32 cellular contexts compared by ENCODE assay signal in the genomic region with DNA sequence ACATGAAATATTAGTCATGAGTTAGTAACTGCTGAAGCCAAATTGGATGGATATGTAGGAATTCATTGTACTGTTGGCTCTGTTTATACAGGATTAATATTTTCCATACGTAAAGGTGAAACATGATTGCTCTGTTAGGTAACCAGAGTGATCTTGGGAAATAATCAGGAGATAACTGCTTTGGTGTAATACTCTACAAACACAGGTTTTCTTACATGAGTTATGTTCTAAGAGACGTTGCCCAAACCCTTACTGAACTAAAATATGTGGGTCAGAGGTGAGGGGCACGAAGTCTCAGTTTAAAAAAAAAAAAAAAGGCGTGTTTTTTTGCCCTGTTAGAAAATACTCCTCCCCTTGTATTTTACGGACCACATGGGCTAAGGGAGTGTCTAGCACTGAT. TPM values are rescaled to one million over a fixed set of nuclear protein-coding genes. Genes with fewer than 3 reads are reported as not detected.
DNase-seq lines count a peak whose midpoint lies in the region; ATAC-seq, FAIRE-seq and TF ChIP-seq lines count a peak whose summit lies in the region.
"Had no signal": no experiment of that assay in that cellular context is flagged by ENCODE, and none has a peak within 500 bp of the region (broad histone marks: within the 10 kb centered on the region; RNA-seq: fewer than 3 reads in every experiment).

No MANE protein-coding gene starts in this region.

- H3K4me2 ChIP-seq in A549 (peak overlapping the region; percentile 23; the same call in 1 of the 3 replicates), HepG2 (ENCODE audit: low read depth, low read length) (peak overlapping the region; percentile 13; the same call in 1 of the 2 replicates)
- H3K4me2 ChIP-seq: BLaER1 had no signal

- TF ChIP-seq EP300 in A549 (IDR thresholded peaks at IDR 0.05) (no peak), HepG2 (IDR thresholded peaks at IDR 0.05; ENCODE audit: low read depth in 2 of 2, low read length in 2 of 2) (peak in 1 of 2 experiments; percentile 62; a peak in 1 of 4 replicates), HepG2 (CRISPR knock-in tag; IDR thresholded peaks at IDR 0.05; ENCODE audit: borderline replicate concordance) (no peak; the same call in 1 of the 2 replicates)

- peaks cover 76% of the 10 kb centered on the region for H3K36me3 ChIP-seq in CD4-positive, alpha-beta memory T cell (ENCODE audit: insufficient read depth, low read length)
- peaks cover 25 to 67% of the 10 kb centered on the region in 2 experiments for H3K36me3 ChIP-seq in HepG2 (replicated peaks in 1 of 2; ENCODE audit: control insufficient read depth in 1 of 2, insufficient read depth in 2 of 2, low read length in 2 of 2)

- H3K4me1 ChIP-seq in A549 (peaks cover 51% of the 10 kb centered on the region), HepG2 (ENCODE audit: insufficient read depth, low read length) (peaks cover 54% of the 10 kb centered on the region)
- peaks cover 52% of the 10 kb centered on the region for H3K4me1 ChIP-seq in CD4-positive, alpha-beta memory T cell (ENCODE audit: insufficient read depth, low read length)

- no peak; a peak in 2 of 6 replicates for ATAC-seq in A549
- ATAC-seq in T-helper 17 cell: no peak
- ATAC-seq in HepG2: peak; percentile 62
- ATAC-seq: left colon; stimulated activated memory B cell treated with anti-CD40 and anti-IgM and Interleukin-4, amounts not matched to agents 10 μg/mL and 1 μg/mL and 100 μg/mL, for 72 hours; upper lobe of right lung had no signal

- peaks cover 54 to 92% of the 10 kb centered on the region in 2 donors for H3K36me3 Mint-ChIP-seq in CD4-positive, alpha-beta memory T cell
- H3K36me3 Mint-ChIP-seq in T-helper 17 cell (ENCODE audit: low read depth): peaks cover 7% of the 10 kb centered on the region

- WGBS in A549 (ENCODE audit: missing lambda C conversion rate): 66% methylated on average over 5 of the region's 5 CpGs
- 38% methylated on average over 5 of the region's 5 CpGs for WGBS in HepG2 (ENCODE audit: low lambda C conversion rate)

- TF ChIP-seq CTCF in A549 (IDR thresholded peaks at IDR 0.05): no peak
- no peak for TF ChIP-seq CTCF in HepG2 (CRISPR knock-in tag; IDR thresholded peaks at IDR 0.05)

- CTCF ChIA-PET in A549 (lab: Yijun Ruan, JAX): no interaction called here
- CTCF ChIA-PET in CD4-positive, alpha-beta memory T cell (lab: Charles Lee; ENCODE audit: partially characterized antibody): no interaction called here
- CTCF ChIA-PET in HepG2 (lab: Yijun Ruan, JAX; ENCODE audit: low intra/inter-chr PET ratio, low total read pairs): no interaction called here

- no peaks in the 10 kb centered on the region for H3K9me3 ChIP-seq in A549
- H3K9me3 ChIP-seq in CD4-positive, alpha-beta memory T cell (ENCODE audit: control insufficient read depth in 1 of 2, low read length in 2 of 2): no peaks in the 10 kb centered on the region
- H3K9me3 ChIP-seq in T-helper 17 cell (ENCODE audit: control insufficient read depth, low read length, poor library complexity, severe bottlenecking): no peaks in the 10 kb centered on the region
- H3K9me3 ChIP-seq in HepG2 (ENCODE audit: low read length): no peaks in the 10 kb centered on the region
- H3K9me3 ChIP-seq: ascending aorta, BLaER1, colonic mucosa, neutrophil, suprapubic skin, upper lobe of right lung had no signal

- no peak for DNase-seq in A549 (ENCODE audit: low read depth in 1 of 2, low spot score in 1 of 2)
- no peak for DNase-seq in CD4-positive, alpha-beta memory T cell
- DNase-seq in T-helper 17 cell: no peak
- DNase-seq in HepG2 (ENCODE audit: low spot score): peak; percentile 71
- no peak for DNase-seq in activated CD8-positive, alpha-beta memory T cell treated with anti-CD3 and anti-CD28 coated beads for 24 hours
- DNase-seq in NCI-H2196 treated with DMSO at 0.1 percent for 48 hours (lab: John Stamatoyannopoulos, UW; ENCODE audit: unreplicated experiment): no peak
- no peak for DNase-seq in NCI-H2171 treated with DMSO at 0.1 percent for 48 hours (lab: John Stamatoyannopoulos, UW)
- no peak for DNase-seq in urothelium cell line (ENCODE audit: low spot score)
- DNase-seq: activated CD4-positive, alpha-beta T cell treated with anti-CD3 and anti-CD28 coated beads for 1 hour; activated naive CD8-positive, alpha-beta T cell treated with anti-CD3 and anti-CD28 coated beads, Interleukin-2, amount 10 ng/mL, durations not matched to agents 7 days and 5 days; colonic mucosa; DMS79 treated with DMSO at 0.1 percent for 48 hours; effector CD8-positive, alpha-beta T cell; GF-D8; GM23248; IMR-90; left colon; mesendoderm; NCI-H1048; NCI-H2107; NCI-H446; NCI-H774; SHP77 treated with DMSO at 0.1 percent for 48 hours; stimulated activated CD4-positive, alpha-beta T cell treated with anti-CD3 and anti-CD28 coated beads, Interleukin-15, amount 100 ng/mL, for 24 hours; upper lobe of right lung had no signal

- POLR2A ChIA-PET in A549 (lab: Yijun Ruan, JAX): interaction anchor here (2.6 kb wide), 1 partner anchor 7 kb away, joined by 21 read pairs; a partner anchor contains a TSS
- POLR2A ChIA-PET in CD4-positive, alpha-beta memory T cell (lab: Charles Lee; ENCODE audit: partially characterized antibody): interaction anchor here (3.0 kb wide), 1 partner anchor 7 kb away, joined by 30 read pairs; a partner anchor contains a TSS
- POLR2A ChIA-PET in HepG2 (lab: Yijun Ruan, JAX): no interaction called here

- H3K4me1 Mint-ChIP-seq in CD4-positive, alpha-beta memory T cell: peaks cover 34 to 66% (median 50%) of the 10 kb centered on the region in 4 donors
- H3K4me1 Mint-ChIP-seq in T-helper 17 cell: peaks cover 35% of the 10 kb centered on the region

- TF ChIP-seq RAD21 in A549 (conservative IDR thresholded peaks at IDR 0.05 in 1 of 2, IDR thresholded peaks at IDR 0.05 in 1 of 2): no peak
- no peak for TF ChIP-seq RAD21 in HepG2 (CRISPR knock-in tag; IDR thresholded peaks at IDR 0.05)

- peaks cover 68% of the 10 kb centered on the region for H3K79me2 ChIP-seq in HepG2 (ENCODE audit: insufficient read depth, low read length)

- H3K27ac Mint-ChIP-seq in CD4-positive, alpha-beta memory T cell: peak overlapping the region in 5 of 7 donors; percentile 0 to 29 (median 9)
- H3K27ac Mint-ChIP-seq in T-helper 17 cell: no peak overlapping the region
- H3K27ac Mint-ChIP-seq: activated naive CD8-positive, alpha-beta T cell treated with anti-CD3 and anti-CD28 coated beads, Interleukin-2, amount 10 ng/mL, durations not matched to agents 7 days and 5 days; stimulated activated memory B cell treated with anti-CD40 and anti-IgM and Interleukin-4, amounts not matched to agents 10 μg/mL and 1 μg/mL and 100 μg/mL, for 72 hours had no signal

- H3K27ac ChIP-seq in A549 (no peak overlapping the region), HepG2 (ENCODE audit: extremely low read length, insufficient read depth, low read length) (peak overlapping the region; percentile 49)
- no peak overlapping the region for H3K27ac ChIP-seq in CD4-positive, alpha-beta memory T cell (ENCODE audit: low read depth, low read length)
- H3K27ac ChIP-seq: ascending aorta, BLaER1, cardiac muscle cell, colonic mucosa, GM23248, neutrophil, suprapubic skin, upper lobe of right lung had no signal

- no peak for TF ChIP-seq POLR2A in A549 (IDR thresholded peaks at IDR 0.05; ENCODE audit: low read length)
- no peak for TF ChIP-seq POLR2A in HepG2 (IDR thresholded peaks at IDR 0.05; ENCODE audit: insufficient read depth in 1 of 2, low read depth in 2 of 2, low read length in 2 of 2)

- no peak for FAIRE-seq in A549 (lab: Jason Lieb, UNC)
- peak; percentile 18 for FAIRE-seq in HepG2 (lab: Jason Lieb, UNC)
- FAIRE-seq in urothelium cell line (lab: Jason Lieb, UNC): no peak
- FAIRE-seq: RCC 7860 had no signal

- no peak overlapping the region for H3K4me3 Mint-ChIP-seq in CD4-positive, alpha-beta memory T cell
- peak overlapping the region; percentile 31 for H3K4me3 Mint-ChIP-seq in T-helper 17 cell
- H3K4me3 Mint-ChIP-seq: activated naive CD8-positive, alpha-beta T cell treated with anti-CD3 and anti-CD28 coated beads, Interleukin-2, amount 10 ng/mL, durations not matched to agents 7 days and 5 days; stimulated activated memory B cell treated with anti-CD40 and anti-IgM and Interleukin-4, amounts not matched to agents 10 μg/mL and 1 μg/mL and 100 μg/mL, for 72 hours had no signal

- intact Hi-C loops in CD4-positive, alpha-beta memory T cell (cut with micrococcal nuclease): no loop called here
- intact Hi-C loops in HepG2 (cut with micrococcal nuclease; ENCODE audit: unreplicated experiment): no loop called here

- BruUV-seq in HepG2 (replicated peaks; lab: Mats Ljungman, UMichigan): no TSS peak

- H3K9me3 Mint-ChIP-seq in CD4-positive, alpha-beta memory T cell: no peaks in the 10 kb centered on the region
- H3K9me3 Mint-ChIP-seq: activated naive CD8-positive, alpha-beta T cell treated with anti-CD3 and anti-CD28 coated beads, Interleukin-2, amount 10 ng/mL, durations not matched to agents 7 days and 5 days; stimulated activated memory B cell treated with anti-CD40 and anti-IgM and Interleukin-4, amounts not matched to agents 10 μg/mL and 1 μg/mL and 100 μg/mL, for 72 hours had no signal

- in situ Hi-C loops in HepG2 (cut with HindIII; ENCODE audit: extremely low pct_ligation_motif_present, low pct_unique_long_range_greater_than_20kb): no loop called here

- H3K4me3 ChIP-seq in A549: no peak overlapping the region
- H3K4me3 ChIP-seq in CD4-positive, alpha-beta memory T cell (ENCODE audit: low read length in 2 of 2): no peak overlapping the region
- no peak overlapping the region for H3K4me3 ChIP-seq in HepG2 (replicated peaks in 1 of 3; ENCODE audit: insufficient read depth in 1 of 3, low read depth in 2 of 3, low read length in 3 of 3)
- H3K4me3 ChIP-seq: ascending aorta, BLaER1, cardiac muscle cell, colonic mucosa, GM23248, suprapubic skin, upper lobe of right lung had no signal

- no peak overlapping the region for H2AFZ ChIP-seq in HepG2 (ENCODE audit: low read length)
- H2AFZ ChIP-seq: GM23248 had no signal

- H3K27me3 Mint-ChIP-seq in CD4-positive, alpha-beta memory T cell: no peaks in the 10 kb centered on the region
- no peaks in the 10 kb centered on the region for H3K27me3 Mint-ChIP-seq in T-helper 17 cell
- H3K27me3 Mint-ChIP-seq: activated naive CD8-positive, alpha-beta T cell treated with anti-CD3 and anti-CD28 coated beads, Interleukin-2, amount 10 ng/mL, durations not matched to agents 7 days and 5 days; stimulated activated memory B cell treated with anti-CD40 and anti-IgM and Interleukin-4, amounts not matched to agents 10 μg/mL and 1 μg/mL and 100 μg/mL, for 72 hours had no signal

- H3K9ac ChIP-seq in HepG2 (ENCODE audit: insufficient read depth, low read depth, low read length): no peak overlapping the region
- H3K9ac ChIP-seq: BLaER1, GM23248 had no signal

- peaks cover 52% of the 10 kb centered on the region for H4K20me1 ChIP-seq in HepG2 (ENCODE audit: insufficient read depth, low read length)

- no peaks in the 10 kb centered on the region for H3K27me3 ChIP-seq in CD4-positive, alpha-beta memory T cell (ENCODE audit: insufficient read depth, low read length)
- no peaks in the 10 kb centered on the region for H3K27me3 ChIP-seq in HepG2 (ENCODE audit: control insufficient read depth in 1 of 2, insufficient read depth in 2 of 2, low read length in 2 of 2)
- H3K27me3 ChIP-seq: ascending aorta, BLaER1, cardiac muscle cell, colonic mucosa, neutrophil, suprapubic skin, upper lobe of right lung had no signal

RNA-seq across cellular contexts. Expression of a gene that starts 7.8 kb away (rescaled TPM):
- polyA plus RNA-seq in A549 (2011; rRNA removed) (241 and 258 TPM in 2 replicates), A549 (2017; fragmentation: RNase III; extraction: RNeasy Plus Mini Kit Qiagen cat#74134 plus additional on column Dnase treatment) (357 to 421 TPM (median 410 TPM) in 3 replicates), HepG2 (2011; rRNA removed) (95.9 and 102 TPM in 2 replicates)
- 107 and 140 TPM in 2 replicates for polyA plus RNA-seq in A549 (2012; cell fraction: cytosol; rRNA removed)
- 48.1 and 57.9 TPM in 2 replicates for polyA plus RNA-seq in A549 (2012; cell fraction: nucleus; rRNA removed)
- polyA minus RNA-seq in A549 (2011; rRNA and poly(A)+ RNA removed): 117 and 130 TPM in 2 replicates
- 10 to 100 TPM; 79.8 to 84.4 TPM for total RNA-seq in CD4-positive, alpha-beta memory T cell
- polyA plus RNA-seq in CD4-positive, alpha-beta memory T cell: 100 to 1,000 TPM in 1 of 2 donors, 10 to 100 TPM in 1; 80.4 to 122 TPM
- total RNA-seq in T-helper 17 cell (100 to 1,000 TPM; 216 to 292 TPM), HepG2 (2016; rRNA removed; fragmentation: Illumina TruSeq; extraction: Trizol) (306 and 476 TPM in 2 replicates)
- total RNA-seq in HepG2 (2016; cell fraction: cytosol; rRNA removed; fragmentation: Illumina TruSeq; extraction: Trizol; ENCODE audit: low read depth): 42.9 and 56.4 TPM in 2 replicates
- 309 and 474 TPM in 2 replicates for total RNA-seq in HepG2 (2016; cell fraction: insoluble cytoplasmic fraction; rRNA removed; fragmentation: Illumina TruSeq; extraction: Trizol)
- total RNA-seq in HepG2 (2016; cell fraction: membrane; rRNA removed; fragmentation: Illumina TruSeq; extraction: Trizol): 79.1 and 92.3 TPM in 2 replicates
- total RNA-seq in HepG2 (2016; cell fraction: nucleus; rRNA removed; fragmentation: Illumina TruSeq; extraction: Trizol): 126 TPM in 2 replicates
- 43.2 and 82.0 TPM in 2 replicates for polyA plus RNA-seq in HepG2 (2011; cell fraction: cytosol; rRNA removed)
- polyA plus RNA-seq in HepG2 (2011; cell fraction: nucleus; rRNA removed): 19.9 and 31.3 TPM in 2 replicates
- polyA plus RNA-seq in HepG2 (2012): 102 and 153 TPM in 2 replicates
- polyA plus RNA-seq in HepG2 (2016; cell fraction: cytosol; fragmentation: Illumina TruSeq; extraction: Trizol; ENCODE audit: low read depth): 26.1 and 28.0 TPM in 2 replicates
- 484 and 519 TPM in 2 replicates for polyA plus RNA-seq in HepG2 (2016; cell fraction: insoluble cytoplasmic fraction; fragmentation: Illumina TruSeq; extraction: Trizol; ENCODE audit: low read depth)
- polyA plus RNA-seq in HepG2 (2016; cell fraction: membrane; fragmentation: Illumina TruSeq; extraction: Trizol; ENCODE audit: low read depth): 42.3 and 49.5 TPM in 2 replicates
- 166 and 181 TPM in 2 replicates for polyA plus RNA-seq in HepG2 (2016; cell fraction: nucleus; fragmentation: Illumina TruSeq; extraction: Trizol; ENCODE audit: insufficient read depth, low read depth)
- 73.7 and 236 TPM in 2 replicates for polyA minus RNA-seq in HepG2 (2011; rRNA and poly(A)+ RNA removed; ENCODE audit: low replicate concordance)
- polyA minus RNA-seq in HepG2 (2011; cell fraction: cytosol; rRNA and poly(A)+ RNA removed): 80.4 and 96.1 TPM in 2 replicates
- polyA minus RNA-seq in HepG2 (2011; cell fraction: nucleus; rRNA and poly(A)+ RNA removed): 51.5 and 96.6 TPM in 2 replicates

RNA-seq across cellular contexts. Expression of a gene that starts 31.4 kb away (rescaled TPM):
- polyA plus RNA-seq in A549 (2011; rRNA removed) (51.1 and 69.6 TPM in 2 replicates), A549 (2017; fragmentation: RNase III; extraction: RNeasy Plus Mini Kit Qiagen cat#74134 plus additional on column Dnase treatment) (47.0 to 54.1 TPM (median 47.7 TPM) in 3 replicates), HepG2 (2011; rRNA removed) (22.4 and 23.1 TPM in 2 replicates)
- polyA plus RNA-seq in A549 (2012; cell fraction: cytosol; rRNA removed): 20.9 and 21.6 TPM in 2 replicates
- polyA plus RNA-seq in A549 (2012; cell fraction: nucleus; rRNA removed): 10.7 and 22.0 TPM in 2 replicates
- 25.0 and 28.5 TPM in 2 replicates for polyA minus RNA-seq in A549 (2011; rRNA and poly(A)+ RNA removed)
- total RNA-seq in CD4-positive, alpha-beta memory T cell: 10 to 100 TPM; 26.3 to 28.1 TPM
- 10 to 100 TPM; 27.8 to 35.7 TPM for polyA plus RNA-seq in CD4-positive, alpha-beta memory T cell
- total RNA-seq in T-helper 17 cell (10 to 100 TPM; 19.2 to 20.3 TPM), HepG2 (2016; rRNA removed; fragmentation: Illumina TruSeq; extraction: Trizol) (44.9 and 54.0 TPM in 2 replicates)
- 13.8 and 14.5 TPM in 2 replicates for total RNA-seq in HepG2 (2016; cell fraction: cytosol; rRNA removed; fragmentation: Illumina TruSeq; extraction: Trizol; ENCODE audit: low read depth)
- total RNA-seq in HepG2 (2016; cell fraction: insoluble cytoplasmic fraction; rRNA removed; fragmentation: Illumina TruSeq; extraction: Trizol): 42.9 and 56.1 TPM in 2 replicates
- total RNA-seq in HepG2 (2016; cell fraction: membrane; rRNA removed; fragmentation: Illumina TruSeq; extraction: Trizol): 24.3 and 24.9 TPM in 2 replicates
- 26.7 and 27.1 TPM in 2 replicates for total RNA-seq in HepG2 (2016; cell fraction: nucleus; rRNA removed; fragmentation: Illumina TruSeq; extraction: Trizol)
- 13.4 and 19.6 TPM in 2 replicates for polyA plus RNA-seq in HepG2 (2011; cell fraction: cytosol; rRNA removed)
- 14.2 and 19.9 TPM in 2 replicates for polyA plus RNA-seq in HepG2 (2011; cell fraction: nucleus; rRNA removed)
- polyA plus RNA-seq in HepG2 (2012): 27.9 and 33.6 TPM in 2 replicates
- polyA plus RNA-seq in HepG2 (2016; cell fraction: cytosol; fragmentation: Illumina TruSeq; extraction: Trizol; ENCODE audit: low read depth): 10.1 and 11.8 TPM in 2 replicates
- 53.4 and 56.9 TPM in 2 replicates for polyA plus RNA-seq in HepG2 (2016; cell fraction: insoluble cytoplasmic fraction; fragmentation: Illumina TruSeq; extraction: Trizol; ENCODE audit: low read depth)
- polyA plus RNA-seq in HepG2 (2016; cell fraction: membrane; fragmentation: Illumina TruSeq; extraction: Trizol; ENCODE audit: low read depth): 20.0 and 20.3 TPM in 2 replicates
- 42.2 and 47.7 TPM in 2 replicates for polyA plus RNA-seq in HepG2 (2016; cell fraction: nucleus; fragmentation: Illumina TruSeq; extraction: Trizol; ENCODE audit: insufficient read depth, low read depth)
- 14.2 and 29.7 TPM in 2 replicates for polyA minus RNA-seq in HepG2 (2011; rRNA and poly(A)+ RNA removed; ENCODE audit: low replicate concordance)
- 7.2 and 11.6 TPM in 2 replicates for polyA minus RNA-seq in HepG2 (2011; cell fraction: cytosol; rRNA and poly(A)+ RNA removed)
- polyA minus RNA-seq in HepG2 (2011; cell fraction: nucleus; rRNA and poly(A)+ RNA removed): 34.4 and 47.7 TPM in 2 replicates

RNA-seq across cellular contexts. Expression of a gene that starts 43.6 kb away (rescaled TPM):
- polyA plus RNA-seq in A549 (2011; rRNA removed) (25.3 and 26.0 TPM in 2 replicates), A549 (2017; fragmentation: RNase III; extraction: RNeasy Plus Mini Kit Qiagen cat#74134 plus additional on column Dnase treatment) (25.0 to 26.5 TPM (median 25.6 TPM) in 3 replicates), HepG2 (2011; rRNA removed) (12.4 and 12.9 TPM in 2 replicates)
- polyA plus RNA-seq in A549 (2012; cell fraction: cytosol; rRNA removed): 8.5 and 10.5 TPM in 2 replicates
- 4.8 and 6.9 TPM in 2 replicates for polyA plus RNA-seq in A549 (2012; cell fraction: nucleus; rRNA removed)
- polyA minus RNA-seq in A549 (2011; rRNA and poly(A)+ RNA removed): 17.4 and 18.3 TPM in 2 replicates
- 10 to 100 TPM; 30.9 to 31.6 TPM for total RNA-seq in CD4-positive, alpha-beta memory T cell
- polyA plus RNA-seq in CD4-positive, alpha-beta memory T cell: 10 to 100 TPM; 21.8 to 33.0 TPM
- total RNA-seq in T-helper 17 cell (10 to 100 TPM; 20.6 to 21.2 TPM), HepG2 (2016; rRNA removed; fragmentation: Illumina TruSeq; extraction: Trizol) (36.6 and 51.5 TPM in 2 replicates)
- 3.1 and 3.9 TPM in 2 replicates for total RNA-seq in HepG2 (2016; cell fraction: cytosol; rRNA removed; fragmentation: Illumina TruSeq; extraction: Trizol; ENCODE audit: low read depth)
- total RNA-seq in HepG2 (2016; cell fraction: insoluble cytoplasmic fraction; rRNA removed; fragmentation: Illumina TruSeq; extraction: Trizol): 36.2 and 50.8 TPM in 2 replicates
- 8.5 and 9.5 TPM in 2 replicates for total RNA-seq in HepG2 (2016; cell fraction: membrane; rRNA removed; fragmentation: Illumina TruSeq; extraction: Trizol)
- total RNA-seq in HepG2 (2016; cell fraction: nucleus; rRNA removed; fragmentation: Illumina TruSeq; extraction: Trizol): 17.2 and 19.0 TPM in 2 replicates
- polyA plus RNA-seq in HepG2 (2011; cell fraction: cytosol; rRNA removed): 7.3 and 9.6 TPM in 2 replicates
- 4.2 and 5.2 TPM in 2 replicates for polyA plus RNA-seq in HepG2 (2011; cell fraction: nucleus; rRNA removed)
- polyA plus RNA-seq in HepG2 (2012): 10.5 and 14.2 TPM in 2 replicates
- 1.4 and 1.8 TPM in 2 replicates for polyA plus RNA-seq in HepG2 (2016; cell fraction: cytosol; fragmentation: Illumina TruSeq; extraction: Trizol; ENCODE audit: low read depth)
- polyA plus RNA-seq in HepG2 (2016; cell fraction: insoluble cytoplasmic fraction; fragmentation: Illumina TruSeq; extraction: Trizol; ENCODE audit: low read depth): 30.6 and 31.7 TPM in 2 replicates
- polyA plus RNA-seq in HepG2 (2016; cell fraction: membrane; fragmentation: Illumina TruSeq; extraction: Trizol; ENCODE audit: low read depth): 2.9 and 3.4 TPM in 2 replicates
- 15.2 TPM in 2 replicates for polyA plus RNA-seq in HepG2 (2016; cell fraction: nucleus; fragmentation: Illumina TruSeq; extraction: Trizol; ENCODE audit: insufficient read depth, low read depth)
- 13.5 and 23.0 TPM in 2 replicates for polyA minus RNA-seq in HepG2 (2011; rRNA and poly(A)+ RNA removed; ENCODE audit: low replicate concordance)
- polyA minus RNA-seq in HepG2 (2011; cell fraction: cytosol; rRNA and poly(A)+ RNA removed): 13.7 and 17.2 TPM in 2 replicates
- polyA minus RNA-seq in HepG2 (2011; cell fraction: nucleus; rRNA and poly(A)+ RNA removed): 13.6 and 16.0 TPM in 2 replicates
